ENCODE assay signal across 16 cellular contexts in the genomic region with DNA sequence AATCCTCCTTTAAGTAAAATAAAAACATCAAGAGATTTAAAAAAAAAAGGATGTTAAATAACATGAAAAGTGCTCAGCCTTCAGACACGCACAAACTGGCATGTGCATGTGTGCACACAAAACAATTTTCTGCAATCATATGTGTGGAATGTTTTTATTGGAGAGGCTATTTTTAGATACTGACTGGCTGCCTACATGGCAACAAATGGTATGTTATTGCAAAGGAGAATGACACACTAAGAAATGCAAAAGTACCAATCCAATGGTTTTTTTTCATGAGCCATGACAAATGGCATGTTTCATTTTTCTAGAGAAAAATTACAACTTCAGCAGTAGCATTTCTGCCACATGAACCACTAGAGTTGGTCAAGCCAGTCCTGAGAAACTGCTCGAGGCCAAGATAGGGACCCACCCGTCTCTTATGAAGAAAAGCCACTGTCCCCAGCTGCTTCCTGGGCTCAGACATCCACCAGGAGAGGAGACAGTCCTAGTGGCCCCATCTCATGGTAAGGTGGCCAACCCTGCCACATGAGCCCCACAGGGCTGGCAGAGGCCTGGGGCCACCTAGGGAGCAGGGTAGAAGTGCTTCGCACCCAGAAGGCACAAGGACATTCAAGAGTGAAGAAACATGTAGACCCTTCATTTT.
A peak's percentile ranks its signal among the peaks of the same experiment; 100 is the strongest.
DNase-seq lines count a peak whose midpoint lies in the region; ATAC-seq and TF ChIP-seq lines count a peak whose summit lies in the region.
"Had no signal": no experiment of that assay in that cellular context is flagged by ENCODE, and none has a peak within 500 bp of the region (broad histone marks: within the 10 kb centered on the region; RNA-seq: fewer than 3 reads in every experiment).

No MANE protein-coding gene starts in this region.

- H3K27ac ChIP-seq in mesenchymal stem cell (ENCODE audit: low read length, poor library complexity, severe bottlenecking), result no peak overlapping the region
- H3K27ac ChIP-seq in vagina, result peak overlapping the region; percentile 27
- H3K27ac ChIP-seq: heart right ventricle had no signal

- no peak for TF ChIP-seq POLR2A in vagina (IDR thresholded peaks at IDR 0.05)

- ATAC-seq in HG03442 (IDR thresholded peaks at IDR 0.05; ENCODE audit: unreplicated experiment) (no peak), Right ventricle myocardium superior (ENCODE audit: poor library complexity) (no peak)
- ATAC-seq: heart right ventricle had no signal

- H3K18ac ChIP-seq in mesenchymal stem cell (ENCODE audit: low read depth in 1 of 2, low read length in 2 of 2), result peak overlapping the region; percentile 29 to 92

- H3K4me3 Mint-ChIP-seq in chondrocyte (ENCODE audit: unreplicated experiment), result no peak overlapping the region
- H3K4me3 Mint-ChIP-seq: activated CD4-positive, alpha-beta T cell treated with anti-CD3 and anti-CD28 coated beads, Interleukin-2, amount 10 ng/mL, durations not matched to agents 7 days and 5 days; dendritic cell treated with granulocyte-macrophage colony-stimulating factor and Interleukin-4, amounts not matched to agents 40 ng/mL and 50 ng/mL, for 4 days; stimulated activated naive CD8-positive, alpha-beta T cell treated with anti-CD3 and anti-CD28 coated beads, Interleukin-15, Interleukin-2, amounts not matched to agents 100 ng/mL and 50 ng/mL, for 24 hours had no signal

- TF ChIP-seq CTCF in chondrocyte (IDR thresholded peaks at IDR 0.05) (no peak), vagina (IDR thresholded peaks at IDR 0.05) (no peak)

- H3K23ac ChIP-seq in mesenchymal stem cell (ENCODE audit: low read length in 2 of 2), result no peak overlapping the region

- H3K4me1 Mint-ChIP-seq in chondrocyte (ENCODE audit: low read depth), result peaks cover 24% of the 10 kb centered on the region
- H3K4me1 Mint-ChIP-seq: activated CD4-positive, alpha-beta T cell treated with anti-CD3 and anti-CD28 coated beads, Interleukin-2, amount 10 ng/mL, durations not matched to agents 7 days and 5 days had no signal

- peaks cover 7% of the 10 kb centered on the region for H3K4me1 ChIP-seq in mesenchymal stem cell (ENCODE audit: control insufficient read depth, insufficient read depth, low read depth, low read length)
- H3K4me1 ChIP-seq in vagina, result peaks cover 13% of the 10 kb centered on the region

- no peak overlapping the region for H3K4ac ChIP-seq in mesenchymal stem cell (ENCODE audit: low read depth in 1 of 2, low read length in 2 of 2)

- intact Hi-C loops in vagina (cut with DNase I), result no loop called here
- intact Hi-C loops in Right ventricle myocardium superior (cut with DNase I), result no loop called here

- peak overlapping the region; percentile 89 for H4K91ac ChIP-seq in mesenchymal stem cell (ENCODE audit: low read length)

- H3K4me3 ChIP-seq in mesenchymal stem cell (ENCODE audit: insufficient read depth in 1 of 2, low read depth in 1 of 2, low read length in 2 of 2) (no peak overlapping the region), vagina (no peak overlapping the region)
- H3K4me3 ChIP-seq: heart right ventricle, lung had no signal

- H3K9me3 ChIP-seq in mesenchymal stem cell (ENCODE audit: control insufficient read depth, low read length) (no peaks in the 10 kb centered on the region), vagina (no peaks in the 10 kb centered on the region)
- H3K9me3 ChIP-seq: heart right ventricle had no signal

- H3K4me2 ChIP-seq in mesenchymal stem cell (ENCODE audit: low read length, poor library complexity, severe bottlenecking), result no peak overlapping the region

- peak overlapping the region; percentile 51 for H2AK5ac ChIP-seq in mesenchymal stem cell (ENCODE audit: low read length, severe bottlenecking)

- H3K36me3 ChIP-seq in mesenchymal stem cell (ENCODE audit: control insufficient read depth in 1 of 2, insufficient read depth in 2 of 2, low read depth in 1 of 2, low read length in 2 of 2) (no peaks in the 10 kb centered on the region), vagina (no peaks in the 10 kb centered on the region)

- H3K27me3 ChIP-seq in mesenchymal stem cell (ENCODE audit: control insufficient read depth in 1 of 2, insufficient read depth in 1 of 2, low read length in 2 of 2) (no peaks in the 10 kb centered on the region), vagina (no peaks in the 10 kb centered on the region)
- H3K27me3 ChIP-seq: heart right ventricle had no signal

- no peak overlapping the region for H3K14ac ChIP-seq in mesenchymal stem cell (ENCODE audit: low read length in 2 of 2)

- H3K9ac ChIP-seq in mesenchymal stem cell (ENCODE audit: low read length), result peak overlapping the region; percentile 32

- WGBS in mesenchymal stem cell, result 90% methylated on average over 4 of the region's 4 CpGs

- no peaks in the 10 kb centered on the region for H3K27me3 Mint-ChIP-seq in chondrocyte (ENCODE audit: low read depth)
- H3K27me3 Mint-ChIP-seq: activated CD4-positive, alpha-beta T cell treated with anti-CD3 and anti-CD28 coated beads, Interleukin-2, amount 10 ng/mL, durations not matched to agents 7 days and 5 days; dendritic cell treated with granulocyte-macrophage colony-stimulating factor and Interleukin-4, amounts not matched to agents 40 ng/mL and 50 ng/mL, for 4 days; stimulated activated naive CD8-positive, alpha-beta T cell treated with anti-CD3 and anti-CD28 coated beads, Interleukin-15, Interleukin-2, amounts not matched to agents 100 ng/mL and 50 ng/mL, for 24 hours had no signal

- H4K8ac ChIP-seq in mesenchymal stem cell (ENCODE audit: low read length), result peak overlapping the region; percentile 82

- H2AFZ ChIP-seq in mesenchymal stem cell (ENCODE audit: low read depth, low read length), result no peak overlapping the region

- DNase-seq in M059J (ENCODE audit: low read depth) (peak; percentile 33), chondrocyte (ENCODE audit: low spot score) (no peak), mesenchymal stem cell (peak; percentile 80), vagina (ENCODE audit: extremely low spot score in 2 of 2) (no peak), NCI-H510A treated with DMSO at 0.1 percent for 48 hours (lab: John Stamatoyannopoulos, UW) (no peak), Right ventricle myocardium superior (no peak)
- DNase-seq: activated CD4-positive, alpha-beta T cell treated with anti-CD3 and anti-CD28 coated beads, Interleukin-2, amount 10 ng/mL, durations not matched to agents 7 days and 5 days; activated naive CD4-positive, alpha-beta T cell treated with Interleukin-2 at 50 U/mL for 16 hours; heart right ventricle; NCI-H1694 treated with DMSO at 0.1 percent for 48 hours; posterior cingulate gyrus; stimulated activated CD4-positive, alpha-beta T cell treated with anti-CD3 and anti-CD28 coated beads, Interleukin-4, amount 100 ng/mL, for 24 hours had no signal

- H3K36me3 Mint-ChIP-seq in chondrocyte (ENCODE audit: low read depth), result peaks cover 3% of the 10 kb centered on the region

- no peak overlapping the region for H2BK120ac ChIP-seq in mesenchymal stem cell (ENCODE audit: low read depth, low read length)

- no peak overlapping the region for H2BK15ac ChIP-seq in mesenchymal stem cell (ENCODE audit: low read depth, poor library complexity, severe bottlenecking)

- H2BK12ac ChIP-seq in mesenchymal stem cell (ENCODE audit: low read length in 2 of 2), result peak overlapping the region in 1 of 2 experiments; percentile 39

- H3K79me1 ChIP-seq in mesenchymal stem cell (replicated peaks; ENCODE audit: low read length, poor library complexity, severe bottlenecking), result peaks cover 23% of the 10 kb centered on the region

- peak overlapping the region; percentile 98 for H3K27ac Mint-ChIP-seq in chondrocyte (ENCODE audit: unreplicated experiment)
- H3K27ac Mint-ChIP-seq: activated CD4-positive, alpha-beta T cell treated with anti-CD3 and anti-CD28 coated beads, Interleukin-2, amount 10 ng/mL, durations not matched to agents 7 days and 5 days; dendritic cell treated with granulocyte-macrophage colony-stimulating factor and Interleukin-4, amounts not matched to agents 40 ng/mL and 50 ng/mL, for 4 days; stimulated activated naive CD8-positive, alpha-beta T cell treated with anti-CD3 and anti-CD28 coated beads, Interleukin-15, Interleukin-2, amounts not matched to agents 100 ng/mL and 50 ng/mL, for 24 hours had no signal

- no peaks in the 10 kb centered on the region for H3K9me3 Mint-ChIP-seq in chondrocyte (ENCODE audit: low read depth)
- H3K9me3 Mint-ChIP-seq: activated CD4-positive, alpha-beta T cell treated with anti-CD3 and anti-CD28 coated beads, Interleukin-2, amount 10 ng/mL, durations not matched to agents 7 days and 5 days; dendritic cell treated with granulocyte-macrophage colony-stimulating factor and Interleukin-4, amounts not matched to agents 40 ng/mL and 50 ng/mL, for 4 days; stimulated activated naive CD8-positive, alpha-beta T cell treated with anti-CD3 and anti-CD28 coated beads, Interleukin-15, Interleukin-2, amounts not matched to agents 100 ng/mL and 50 ng/mL, for 24 hours had no signal

- no peak overlapping the region for H2BK5ac ChIP-seq in mesenchymal stem cell (ENCODE audit: low read depth, low read length, poor library complexity, severe bottlenecking)

Comparison
In these comparisons a context has a peak if more than half of its experiments do, and no peak if none do; other contexts are left out.
1. DNase-seq: peak in M059J (single experiment) and mesenchymal stem cell (single experiment); none in chondrocyte (single experiment), vagina (0 of 2), NCI-H510A treated with DMSO at 0.1 percent for 48 hours (single experiment) and Right ventricle myocardium superior (single experiment).